ENCODE assay signal across 18 cellular contexts in the genomic region with DNA sequence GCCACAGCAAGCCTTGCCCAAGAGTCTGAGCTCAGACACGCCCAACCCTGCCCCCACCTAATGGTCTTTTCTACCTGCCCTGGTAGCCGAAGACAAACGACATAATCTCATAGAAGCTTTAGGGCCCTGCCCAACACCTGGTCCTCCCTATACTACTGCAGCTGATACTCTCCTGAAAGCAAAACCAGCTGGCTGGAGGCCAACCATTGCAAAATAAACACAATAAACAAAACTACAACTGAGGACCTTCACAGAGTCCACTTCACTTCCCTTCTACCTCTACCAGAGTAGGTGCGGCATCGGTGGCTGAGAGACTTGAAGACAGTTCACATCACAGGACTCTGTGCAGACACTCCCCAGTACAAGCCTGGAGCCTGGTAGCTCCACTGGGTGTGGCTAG.
DNase-seq lines count a peak whose midpoint lies in the region; FAIRE-seq and TF ChIP-seq lines count a peak whose summit lies in the region.
"Had no signal": no experiment of that assay in that cellular context is flagged by ENCODE, and none has a peak within 500 bp of the region (broad histone marks: within the 10 kb centered on the region; RNA-seq: fewer than 3 reads in every experiment).

No MANE protein-coding gene starts in this region.

- no peaks in the 10 kb centered on the region for H3K9me2 ChIP-seq in MM.1S (replicated peaks; ENCODE audit: insufficient read depth, low read length)

- H3F3A ChIP-seq in MM.1S (ENCODE audit: insufficient read depth, low read length): no peaks in the 10 kb centered on the region

- no peaks in the 10 kb centered on the region for H3K36me3 Mint-ChIP-seq in immature natural killer cell
- H3K36me3 Mint-ChIP-seq: CD4-positive, CD25-positive, alpha-beta regulatory T cell had no signal

- no peaks in the 10 kb centered on the region for H3K9me1 ChIP-seq in keratinocyte (ENCODE audit: control insufficient read depth, extremely low read depth, insufficient read depth, low read length)

- H4K20me1 ChIP-seq in MM.1S (ENCODE audit: insufficient read depth, low read length) (no peaks in the 10 kb centered on the region), keratinocyte (ENCODE audit: control insufficient read depth, extremely low read depth, insufficient read depth, low read length) (no peaks in the 10 kb centered on the region)

- H3K4me2 ChIP-seq in MM.1S (ENCODE audit: low read depth, low read length) (no peak overlapping the region), keratinocyte (ENCODE audit: control insufficient read depth, extremely low read depth, insufficient read depth, low read depth, low read length) (no peak overlapping the region)

- peaks cover 11 to 55% (median 37%) of the 10 kb centered on the region in 6 donors for H3K9me3 Mint-ChIP-seq in immature natural killer cell

- H3K9ac ChIP-seq in MM.1S (ENCODE audit: low read length): no peak overlapping the region
- H3K9ac ChIP-seq in keratinocyte (ENCODE audit: control insufficient read depth, extremely low read depth, insufficient read depth, low read length): no peak overlapping the region

- DNase-seq in COR-L47 (lab: John Stamatoyannopoulos, UW) (peak; percentile 16), MM.1S (peak; percentile 39), NCI-H510A (lab: John Stamatoyannopoulos, UW) (peak; percentile 89), keratinocyte (ENCODE audit: low read depth, low spot score) (no peak), RCC 7860 (ENCODE audit: low spot score) (no peak), immature natural killer cell (no peak)
- DNase-seq in stimulated activated CD8-positive, alpha-beta memory T cell treated with anti-CD3 and anti-CD28 coated beads, Interleukin-4, amount 100 ng/mL, for 48 hours: no peak
- DNase-seq: ACHN; CD4-positive, CD25-positive, alpha-beta regulatory T cell; GDM1; HCEC 1CT; KBM-7; NCI-H2107; PC-3; SW 1271 had no signal

- no peaks in the 10 kb centered on the region for H3K4me1 Mint-ChIP-seq in immature natural killer cell
- H3K4me1 Mint-ChIP-seq: CD4-positive, CD25-positive, alpha-beta regulatory T cell had no signal

- H3K27ac Mint-ChIP-seq in immature natural killer cell: no peak overlapping the region

- H3K27ac ChIP-seq in MM.1S (ENCODE audit: low read length): no peak overlapping the region
- no peak overlapping the region for H3K27ac ChIP-seq in keratinocyte (ENCODE audit: control insufficient read depth, insufficient read depth, low read length)
- H3K27ac ChIP-seq: SJSA1 had no signal

- TF ChIP-seq CTCF in MM.1S (IDR thresholded peaks at IDR 0.05; ENCODE audit: low read length): no peak
- TF ChIP-seq CTCF in keratinocyte (optimal IDR thresholded peaks at IDR 0.05 in 1 of 3, IDR thresholded peaks at IDR 0.05 in 1 of 3, conservative IDR thresholded peaks at IDR 0.05 in 1 of 3; ENCODE audit: extremely low read depth in 1 of 3, insufficient read depth in 2 of 3, low read length in 3 of 3): no peak

- H2AFZ ChIP-seq in MM.1S (ENCODE audit: low read length) (no peak overlapping the region), keratinocyte (ENCODE audit: control insufficient read depth, low read length) (no peak overlapping the region)

- H3K36me3 ChIP-seq in MM.1S (replicated peaks; ENCODE audit: insufficient read depth, low read length) (no peaks in the 10 kb centered on the region), keratinocyte (ENCODE audit: control insufficient read depth in 2 of 2, extremely low read depth in 1 of 2, insufficient read depth in 2 of 2, low read length in 2 of 2) (no peaks in the 10 kb centered on the region)
- H3K36me3 ChIP-seq: SJSA1 had no signal

- peak; percentile 20 for FAIRE-seq in keratinocyte (lab: Jason Lieb, UNC)
- FAIRE-seq in RCC 7860 (lab: Jason Lieb, UNC): no peak
- FAIRE-seq: GM12891, GM18507 had no signal

- H3K79me2 ChIP-seq in MM.1S (ENCODE audit: low read length) (no peaks in the 10 kb centered on the region), keratinocyte (ENCODE audit: control insufficient read depth, insufficient read depth, low read length) (no peaks in the 10 kb centered on the region)

- no peak overlapping the region for H3K4me3 Mint-ChIP-seq in immature natural killer cell
- H3K4me3 Mint-ChIP-seq: CD4-positive, CD25-positive, alpha-beta regulatory T cell had no signal

- H3K4me1 ChIP-seq in MM.1S (ENCODE audit: low read length) (no peaks in the 10 kb centered on the region), keratinocyte (ENCODE audit: control insufficient read depth, extremely low read depth, insufficient read depth, low read length) (no peaks in the 10 kb centered on the region)

- dilution Hi-C loops in keratinocyte (cut with MboI; ENCODE audit: extremely low pct_ligation_motif_present, low sequenced_read_pairs): no loop called here

- H3K27me3 ChIP-seq in MM.1S (replicated peaks; ENCODE audit: insufficient read depth, low read length) (no peaks in the 10 kb centered on the region), keratinocyte (ENCODE audit: control insufficient read depth, extremely low read depth, insufficient read depth, low read length) (no peaks in the 10 kb centered on the region)
- H3K27me3 ChIP-seq: SJSA1 had no signal

- no peaks in the 10 kb centered on the region for H3K27me3 Mint-ChIP-seq in immature natural killer cell (ENCODE audit: low read depth in 3 of 3)
- H3K27me3 Mint-ChIP-seq: CD4-positive, CD25-positive, alpha-beta regulatory T cell had no signal

- H3K9me3 ChIP-seq in MM.1S (replicated peaks; ENCODE audit: insufficient read depth, low read length) (no peaks in the 10 kb centered on the region), keratinocyte (ENCODE audit: control insufficient read depth, low read depth, low read length) (peaks cover 6% of the 10 kb centered on the region)
- H3K9me3 ChIP-seq: SJSA1 had no signal

- H3K4me3 ChIP-seq in MM.1S (ENCODE audit: low read length) (no peak overlapping the region), keratinocyte (ENCODE audit: control insufficient read depth in 2 of 3, extremely low read depth in 1 of 3, insufficient read depth in 2 of 3, low read depth in 1 of 3, low read length in 3 of 3) (no peak overlapping the region)
- H3K4me3 ChIP-seq: SJSA1 had no signal

Comparison
In these comparisons a context has a peak if more than half of its experiments do, and no peak if none do; other contexts are left out.
1. DNase-seq: peak in COR-L47 (single experiment), MM.1S (single experiment) and NCI-H510A (single experiment); none in keratinocyte (single experiment), RCC 7860 (single experiment), immature natural killer cell (0 of 3) and stimulated activated CD8-positive, alpha-beta memory T cell treated with anti-CD3 and anti-CD28 coated beads, Interleukin-4, amount 100 ng/mL, for 48 hours (single experiment).